In genomic region chr3:128801779-128802369, GRCh38 we compare ENCODE assay signal across 11 cellular contexts.
DNase-seq lines count a peak whose midpoint lies in the region; ATAC-seq and TF ChIP-seq lines count a peak whose summit lies in the region.
"Had no signal": no experiment of that assay in that cellular context is flagged by ENCODE, and none has a peak within 500 bp of the region (broad histone marks: within the 10 kb centered on the region; RNA-seq: fewer than 3 reads in every experiment).

No MANE protein-coding gene starts in this region.

- no peaks in the 10 kb centered on the region for H3K9me2 ChIP-seq in SK-N-SH

- H2BK5ac ChIP-seq in mesendoderm (ENCODE audit: low read length) = no peak overlapping the region

- no peak overlapping the region for H2BK15ac ChIP-seq in mesendoderm (replicated peaks; ENCODE audit: low read depth)

- peaks cover 53% of the 10 kb centered on the region for H3K4me1 Mint-ChIP-seq in activated B cell treated with CpG ODN at 0.5 μM for 24 hours
- H3K4me1 Mint-ChIP-seq in effector memory CD8-positive, alpha-beta T cell (ENCODE audit: low read depth in 2 of 2) = peaks cover 38% of the 10 kb centered on the region in 2 donors

- intact Hi-C loops in activated B cell treated with CpG ODN at 0.5 μM for 24 hours (cut with micrococcal nuclease) = no loop called here
- intact Hi-C loops in psoas muscle (cut with DNase I) = no loop called here

- H3K36me3 ChIP-seq in SK-N-SH (replicated peaks in 1 of 2; ENCODE audit: control insufficient read depth in 1 of 2, insufficient read depth in 2 of 2, low read length in 1 of 2) (peaks cover 53 to 74% of the 10 kb centered on the region in 2 experiments), psoas muscle (ENCODE audit: insufficient read depth in 1 of 2, low read depth in 1 of 2) (peaks cover 11 to 40% of the 10 kb centered on the region in 2 donors), mesendoderm (ENCODE audit: control insufficient read depth, insufficient read depth, low read length) (peaks cover 9% of the 10 kb centered on the region)

- H4K5ac ChIP-seq in mesendoderm (ENCODE audit: low read length) = no peak overlapping the region

- 77% methylated on average over 2 of the region's 2 CpGs for WGBS in SK-N-SH (ENCODE audit: low lambda C conversion rate)
- 15 to 30% (median 20%) methylated on average over 2 of the region's 2 CpGs for WGBS in psoas muscle, 3 donors
- WGBS in mesendoderm (ENCODE audit: extremely low coverage, insufficient coverage, low lambda C conversion rate) = no CpG with 5 or more reads among the region's 2 CpGs

- peaks cover 0 to 13% of the 10 kb centered on the region in 2 experiments for H3K4me1 ChIP-seq in SK-N-SH (ENCODE audit: control insufficient read depth in 1 of 2, insufficient read depth in 2 of 2, low read depth in 1 of 2, low read length in 1 of 2)
- H3K4me1 ChIP-seq in psoas muscle = peaks cover 76% of the 10 kb centered on the region
- H3K4me1 ChIP-seq in mesendoderm (ENCODE audit: control insufficient read depth, low read depth, low read length) = no peaks in the 10 kb centered on the region

- no peak overlapping the region for H3K4me3 ChIP-seq in SK-N-SH (ENCODE audit: low read depth in 2 of 2, low read length in 1 of 2)
- peak overlapping the region; percentile 47 for H3K4me3 ChIP-seq in psoas muscle
- no peak overlapping the region for H3K4me3 ChIP-seq in mesendoderm (ENCODE audit: low read length)
- H3K4me3 ChIP-seq: A549 had no signal

- no peak overlapping the region for H3K18ac ChIP-seq in mesendoderm (ENCODE audit: low read length)

- no peaks in the 10 kb centered on the region for H3K27me3 Mint-ChIP-seq in activated B cell treated with CpG ODN at 0.5 μM for 24 hours
- H3K27me3 Mint-ChIP-seq in effector memory CD8-positive, alpha-beta T cell = no peaks in the 10 kb centered on the region

- H3K27me3 ChIP-seq in SK-N-SH (ENCODE audit: insufficient read depth) = no peaks in the 10 kb centered on the region
- H3K27me3 ChIP-seq in psoas muscle (ENCODE audit: insufficient read depth in 3 of 3, low read length in 2 of 3) = no peaks in the 10 kb centered on the region
- no peaks in the 10 kb centered on the region for H3K27me3 ChIP-seq in mesendoderm (ENCODE audit: insufficient read depth, low read length, poor library complexity)

- H3K9me3 Mint-ChIP-seq in activated B cell treated with CpG ODN at 0.5 μM for 24 hours = no peaks in the 10 kb centered on the region
- H3K9me3 Mint-ChIP-seq in effector memory CD8-positive, alpha-beta T cell = no peaks in the 10 kb centered on the region

- ATAC-seq in SK-N-SH treated with all-trans-retinoic acid at 6 μM for 48 hours (peak; percentile 14; the same call in 1 of the 3 replicates), activated B cell treated with CpG ODN at 0.5 μM for 24 hours (ENCODE audit: low read depth) (no peak), psoas muscle (peak; percentile 62 to 83 (median 78))
- no peak for ATAC-seq in effector memory CD8-positive, alpha-beta T cell (replicated peaks)
- ATAC-seq: A549 had no signal

- H3K23ac ChIP-seq in mesendoderm (ENCODE audit: low read length) = no peak overlapping the region

- H2AFZ ChIP-seq in SK-N-SH (ENCODE audit: low read depth) = no peak overlapping the region

- no peak overlapping the region for H3K56ac ChIP-seq in mesendoderm (ENCODE audit: low read length)

- H3K9me3 ChIP-seq in SK-N-SH (no peaks in the 10 kb centered on the region), psoas muscle (no peaks in the 10 kb centered on the region)
- H3K9me3 ChIP-seq: A549 had no signal

- no peak overlapping the region for H3K4me2 ChIP-seq in SK-N-SH
- H3K4me2 ChIP-seq in mesendoderm (ENCODE audit: low read length) = no peak overlapping the region
- H3K4me2 ChIP-seq: A549 had no signal

- H3K9ac ChIP-seq in SK-N-SH = no peak overlapping the region
- H3K9ac ChIP-seq in mesendoderm (ENCODE audit: low read length) = no peak overlapping the region

- H3K4ac ChIP-seq in mesendoderm (ENCODE audit: low read depth, low read length) = no peak overlapping the region

- H3K27ac Mint-ChIP-seq in activated B cell treated with CpG ODN at 0.5 μM for 24 hours = peak overlapping the region; percentile 36
- peak overlapping the region; percentile 47 to 70 for H3K27ac Mint-ChIP-seq in effector memory CD8-positive, alpha-beta T cell

- POLR2A ChIA-PET in SK-N-SH (lab: Yijun Ruan, JAX) (no interaction called here), activated B cell treated with CpG ODN at 0.5 μM for 24 hours (lab: Charles Lee) (no interaction called here)

- no peak for DNase-seq in SK-N-SH
- DNase-seq in activated B cell treated with CpG ODN at 0.5 μM for 24 hours = no peak
- DNase-seq in effector memory CD8-positive, alpha-beta T cell = no peak
- DNase-seq in psoas muscle = peak; percentile 45 to 75
- no peak for DNase-seq in KG1 (lab: John Stamatoyannopoulos, UW)
- DNase-seq in epidermal melanocyte (ENCODE audit: insufficient read length, low spot score) = no peak
- DNase-seq in mesendoderm = no peak
- DNase-seq: mesenchymal stem cell, MM.1S had no signal

- H3K79me2 ChIP-seq in SK-N-SH (ENCODE audit: insufficient read depth) (peaks cover 62% of the 10 kb centered on the region), mesendoderm (ENCODE audit: control insufficient read depth, insufficient read depth, low read length) (peaks cover 6% of the 10 kb centered on the region)

- no peak overlapping the region for H3K4me3 Mint-ChIP-seq in activated B cell treated with CpG ODN at 0.5 μM for 24 hours
- H3K4me3 Mint-ChIP-seq in effector memory CD8-positive, alpha-beta T cell = no peak overlapping the region

- H3K27ac ChIP-seq in SK-N-SH (ENCODE audit: low read depth in 2 of 2, low read length in 1 of 2) (peak overlapping the region in 1 of 2 experiments; percentile 19; a peak in 1 of 4 replicates), psoas muscle (peak overlapping the region; percentile 90), mesendoderm (ENCODE audit: low read depth, low read length) (no peak overlapping the region)
- H3K27ac ChIP-seq: A549 had no signal

- no peak for TF ChIP-seq EP300 in SK-N-SH (IDR thresholded peaks at IDR 0.05; ENCODE audit: borderline replicate concordance in 1 of 2, low read depth in 1 of 2, low read length in 1 of 2)

- TF ChIP-seq CTCF in SK-N-SH (IDR thresholded peaks at IDR 0.05) = no peak
- no peak for TF ChIP-seq CTCF in activated B cell treated with CpG ODN at 0.5 μM for 24 hours (IDR thresholded peaks at IDR 0.05)
- no peak for TF ChIP-seq CTCF in psoas muscle (IDR thresholded peaks at IDR 0.05)

- CTCF ChIA-PET in SK-N-SH (lab: Yijun Ruan, JAX) (interaction anchor here (1.5 kb wide), 1 partner anchor 9 kb away, joined by 6 read pairs; no protein-coding TSS in a partner anchor), activated B cell treated with CpG ODN at 0.5 μM for 24 hours (lab: Charles Lee) (no interaction called here)

- no peak overlapping the region for H2AK5ac ChIP-seq in mesendoderm (ENCODE audit: low read length)

- peaks cover 4% of the 10 kb centered on the region for H3F3A ChIP-seq in SK-N-SH (replicated peaks; ENCODE audit: insufficient read depth)

- no peak overlapping the region for H2BK120ac ChIP-seq in mesendoderm (ENCODE audit: low read depth, low read length)

- peaks cover 14% of the 10 kb centered on the region for H3K79me1 ChIP-seq in mesendoderm (ENCODE audit: low read length)

- no peak for TF ChIP-seq RAD21 in SK-N-SH (IDR thresholded peaks at IDR 0.05; ENCODE audit: low read length)

- no peak overlapping the region for H4K8ac ChIP-seq in mesendoderm (ENCODE audit: low read depth, low read length)

- peaks cover 21% of the 10 kb centered on the region for H4K20me1 ChIP-seq in SK-N-SH (ENCODE audit: insufficient read depth)

- H3K36me3 Mint-ChIP-seq in activated B cell treated with CpG ODN at 0.5 μM for 24 hours (ENCODE audit: low read depth) = peaks cover 75% of the 10 kb centered on the region
- peaks cover 48% of the 10 kb centered on the region for H3K36me3 Mint-ChIP-seq in effector memory CD8-positive, alpha-beta T cell (ENCODE audit: insufficient read depth)

TF ChIP-seq in SK-N-SH treated with all-trans-retinoic acid at 6 μM for 48 hours, 23 proteins besides CTCF, POLR2A, EP300 and RAD21 (continues in another document):
- TF ChIP-seq POU6F1 (CRISPR knock-in tag; IDR thresholded peaks at IDR 0.05; ENCODE audit: borderline replicate concordance, low read depth) = no peak

TF ChIP-seq in SK-N-SH, 30 proteins besides CTCF, POLR2A, EP300 and RAD21:
- TF ChIP-seq MAX (IDR thresholded peaks at IDR 0.05; ENCODE audit: low read depth) (no peak), FOXM1 (IDR thresholded peaks at IDR 0.05; ENCODE audit: low read depth) (no peak), SIN3A (IDR thresholded peaks at IDR 0.05; ENCODE audit: borderline replicate concordance, low read depth, low read length) (no peak), GATA2 (CRISPR knock-in tag; IDR thresholded peaks at IDR 0.05) (no peak), USF2 (IDR thresholded peaks at IDR 0.05; ENCODE audit: borderline replicate concordance, low read depth, low read length) (no peak), USF1 (IDR thresholded peaks at IDR 0.05; ENCODE audit: borderline replicate concordance, low read depth) (no peak)

Comparison
In these comparisons a context has a peak if more than half of its experiments do, and no peak if none do; other contexts are left out.
1. ATAC-seq: peak in SK-N-SH treated with all-trans-retinoic acid at 6 μM for 48 hours (single experiment) and psoas muscle (4 of 4); none in activated B cell treated with CpG ODN at 0.5 μM for 24 hours (single experiment) and effector memory CD8-positive, alpha-beta T cell (single experiment).
2. DNase-seq: peak in psoas muscle (2 of 2); none in SK-N-SH (single experiment), activated B cell treated with CpG ODN at 0.5 μM for 24 hours (single experiment), effector memory CD8-positive, alpha-beta T cell (0 of 3), KG1 (single experiment), epidermal melanocyte (single experiment) and mesendoderm (single experiment).